In genomic region chr15:38531509-38531908, GRCh38 we compare ENCODE assay signal across 15 cellular contexts. TPM values are rescaled to one million over a fixed set of nuclear protein-coding genes. Genes with fewer than 3 reads are reported as not detected.
DNase-seq lines count a peak whose midpoint lies in the region; ATAC-seq, FAIRE-seq and TF ChIP-seq lines count a peak whose summit lies in the region.
"Had no signal": no experiment of that assay in that cellular context is flagged by ENCODE, and none has a peak within 500 bp of the region (broad histone marks: within the 10 kb centered on the region; RNA-seq: fewer than 3 reads in every experiment).

No MANE protein-coding gene starts in this region.

- TF ChIP-seq POLR2A in H54 (IDR thresholded peaks at IDR 0.05; ENCODE audit: low read depth, low read length), result no peak

- peaks cover 4% of the 10 kb centered on the region for H3K4me1 ChIP-seq in foreskin keratinocyte
- H3K4me1 ChIP-seq in MM.1S (ENCODE audit: low read length), result no peaks in the 10 kb centered on the region
- no peaks in the 10 kb centered on the region for H3K4me1 ChIP-seq in psoas muscle

- H3K27ac Mint-ChIP-seq in activated T-helper 1 cell treated with anti-CD3 and anti-CD28 coated beads, Interleukin-12 subunit alpha, Interleukin-12 subunit beta, Interleukin-2, Interleukin-4 antibody, amounts not matched to agents 30 ng/mL and 10 ng/mL and 1 ng/mL, durations not matched to agents 14 hours and 24 hours and 36 hours, result peak overlapping the region; percentile 10

- H3K27ac ChIP-seq in foreskin keratinocyte (no peak overlapping the region), MM.1S (ENCODE audit: low read length) (no peak overlapping the region), psoas muscle (no peak overlapping the region)
- H3K27ac ChIP-seq: C4-2B, coronary artery had no signal

- no peaks in the 10 kb centered on the region for H3K9me3 ChIP-seq in MM.1S (replicated peaks; ENCODE audit: insufficient read depth, low read length)
- no peaks in the 10 kb centered on the region for H3K9me3 ChIP-seq in psoas muscle

- no peaks in the 10 kb centered on the region for H3K36me3 ChIP-seq in MM.1S (replicated peaks; ENCODE audit: insufficient read depth, low read length)
- no peaks in the 10 kb centered on the region for H3K36me3 ChIP-seq in psoas muscle (ENCODE audit: insufficient read depth in 1 of 2, low read depth in 1 of 2)

- no peaks in the 10 kb centered on the region for H3K27me3 Mint-ChIP-seq in activated T-helper 1 cell treated with anti-CD3 and anti-CD28 coated beads, Interleukin-12 subunit alpha, Interleukin-12 subunit beta, Interleukin-2, Interleukin-4 antibody, amounts not matched to agents 30 ng/mL and 10 ng/mL and 1 ng/mL, durations not matched to agents 14 hours and 24 hours and 36 hours (ENCODE audit: insufficient read depth)

- TF ChIP-seq CTCF in foreskin keratinocyte (conservative IDR thresholded peaks at IDR 0.05) (no peak), MM.1S (IDR thresholded peaks at IDR 0.05; ENCODE audit: low read length) (no peak), psoas muscle (IDR thresholded peaks at IDR 0.05) (no peak)

- H3K36me3 Mint-ChIP-seq in activated T-helper 1 cell treated with anti-CD3 and anti-CD28 coated beads, Interleukin-12 subunit alpha, Interleukin-12 subunit beta, Interleukin-2, Interleukin-4 antibody, amounts not matched to agents 30 ng/mL and 10 ng/mL and 1 ng/mL, durations not matched to agents 14 hours and 24 hours and 36 hours (ENCODE audit: low read depth), result peaks cover 72% of the 10 kb centered on the region

- H3F3A ChIP-seq in MM.1S (ENCODE audit: insufficient read depth, low read length), result no peaks in the 10 kb centered on the region

- H3K9ac ChIP-seq in MM.1S (ENCODE audit: low read length), result no peak overlapping the region

- intact Hi-C loops in activated T-helper 1 cell treated with anti-CD3 and anti-CD28 coated beads, Interleukin-12 subunit alpha, Interleukin-12 subunit beta, Interleukin-2, Interleukin-4 antibody, amounts not matched to agents 30 ng/mL and 10 ng/mL and 1 ng/mL, durations not matched to agents 14 hours and 24 hours and 36 hours (cut with micrococcal nuclease), result no loop called here
- intact Hi-C loops in psoas muscle (cut with DNase I), result no loop called here

- no peak overlapping the region for H3K4me3 Mint-ChIP-seq in activated T-helper 1 cell treated with anti-CD3 and anti-CD28 coated beads, Interleukin-12 subunit alpha, Interleukin-12 subunit beta, Interleukin-2, Interleukin-4 antibody, amounts not matched to agents 30 ng/mL and 10 ng/mL and 1 ng/mL, durations not matched to agents 14 hours and 24 hours and 36 hours

- H3K4me3 ChIP-seq in MM.1S (ENCODE audit: low read length) (no peak overlapping the region), psoas muscle (no peak overlapping the region)
- H3K4me3 ChIP-seq: coronary artery, skin epidermis had no signal

- H3K27me3 ChIP-seq in foreskin keratinocyte (peaks cover 8% of the 10 kb centered on the region), MM.1S (replicated peaks; ENCODE audit: insufficient read depth, low read length) (no peaks in the 10 kb centered on the region), psoas muscle (ENCODE audit: insufficient read depth in 3 of 3, low read length in 2 of 3) (no peaks in the 10 kb centered on the region)

- H3K9me2 ChIP-seq in MM.1S (replicated peaks; ENCODE audit: insufficient read depth, low read length), result no peaks in the 10 kb centered on the region

- no peaks in the 10 kb centered on the region for H3K9me3 Mint-ChIP-seq in activated T-helper 1 cell treated with anti-CD3 and anti-CD28 coated beads, Interleukin-12 subunit alpha, Interleukin-12 subunit beta, Interleukin-2, Interleukin-4 antibody, amounts not matched to agents 30 ng/mL and 10 ng/mL and 1 ng/mL, durations not matched to agents 14 hours and 24 hours and 36 hours

- ATAC-seq in foreskin keratinocyte, result peak; percentile 95
- ATAC-seq in HG03354 (IDR thresholded peaks at IDR 0.05; ENCODE audit: poor library complexity, severe bottlenecking, unreplicated experiment), result no peak
- ATAC-seq in psoas muscle, result no peak
- ATAC-seq: left lobe of liver had no signal

- peak; percentile 81 for DNase-seq in A172 (ENCODE audit: low spot score)
- peak; percentile 35 for DNase-seq in H54 (ENCODE audit: insufficient read length, low spot score)
- DNase-seq in activated T-helper 1 cell treated with anti-CD3 and anti-CD28 coated beads, Interleukin-12 subunit alpha, Interleukin-12 subunit beta, Interleukin-2, Interleukin-4 antibody, amounts not matched to agents 30 ng/mL and 10 ng/mL and 1 ng/mL, durations not matched to agents 14 hours and 24 hours and 36 hours (ENCODE audit: low spot score), result no peak
- DNase-seq in foreskin keratinocyte, result peak; percentile 33 to 72
- no peak for DNase-seq in MM.1S
- DNase-seq in psoas muscle, result no peak
- no peak for DNase-seq in NCI-H1092 treated with DMSO at 0.1 percent for 48 hours (lab: John Stamatoyannopoulos, UW)
- DNase-seq: activated CD4-positive, alpha-beta T cell treated with anti-CD3 and anti-CD28 coated beads for 1 hour; NK-92 treated with Interleukin-12 subunit alpha and Interleukin-12 subunit beta, amount 100 ng/mL, for 24 hours had no signal

- FAIRE-seq in H54 (lab: Jason Lieb, UNC), result peak; percentile 96
- FAIRE-seq: GM18507 had no signal

- 47 to 56% (median 54%) methylated on average over 4 of the region's 4 CpGs for WGBS in psoas muscle, 3 donors

- peaks cover 93% of the 10 kb centered on the region for H3K4me1 Mint-ChIP-seq in activated T-helper 1 cell treated with anti-CD3 and anti-CD28 coated beads, Interleukin-12 subunit alpha, Interleukin-12 subunit beta, Interleukin-2, Interleukin-4 antibody, amounts not matched to agents 30 ng/mL and 10 ng/mL and 1 ng/mL, durations not matched to agents 14 hours and 24 hours and 36 hours (ENCODE audit: low read depth)

- H3K4me2 ChIP-seq in MM.1S (ENCODE audit: low read depth, low read length), result no peak overlapping the region

- H2AFZ ChIP-seq in MM.1S (ENCODE audit: low read length), result no peak overlapping the region

- no peaks in the 10 kb centered on the region for H3K79me2 ChIP-seq in MM.1S (ENCODE audit: low read length)

- H4K20me1 ChIP-seq in MM.1S (ENCODE audit: insufficient read depth, low read length), result no peaks in the 10 kb centered on the region

RNA-seq across cellular contexts. Expression of gene RASGRP1, which starts 33.1 kb away (rescaled TPM):
- 1.5 and 1.6 TPM in 2 replicates for total RNA-seq in A172 (2014; rRNA removed; shearing (Covaris generic))
- 106 and 110 TPM in 2 replicates for total RNA-seq in activated T-helper 1 cell treated with anti-CD3 and anti-CD28 coated beads, Interleukin-12 subunit alpha, Interleukin-12 subunit beta, Interleukin-2, Interleukin-4 antibody, amounts not matched to agents 30 ng/mL and 10 ng/mL and 1 ng/mL, durations not matched to agents 14 hours and 24 hours and 36 hours
- total RNA-seq in foreskin keratinocyte (not detected in 2 replicates), psoas muscle (under 1 TPM; 0.10 to 0.27 (median 0.22) TPM)
- polyA plus RNA-seq in foreskin keratinocyte (not detected in 2 replicates), psoas muscle (under 1 TPM in 2 of 3 donors, not detected in 1; 0.01 to 0.03 TPM)

Comparison
In these comparisons a context has a peak if more than half of its experiments do, and no peak if none do; other contexts are left out.
1. DNase-seq: peak in A172 (single experiment), H54 (single experiment) and foreskin keratinocyte (2 of 2); none in activated T-helper 1 cell treated with anti-CD3 and anti-CD28 coated beads, Interleukin-12 subunit alpha, Interleukin-12 subunit beta, Interleukin-2, Interleukin-4 antibody, amounts not matched to agents 30 ng/mL and 10 ng/mL and 1 ng/mL, durations not matched to agents 14 hours and 24 hours and 36 hours (single experiment), MM.1S (single experiment), psoas muscle (0 of 2) and NCI-H1092 treated with DMSO at 0.1 percent for 48 hours (single experiment).
2. RNA of gene RASGRP1, which starts 33.1 kb away (total RNA-seq): 106 to 110 TPM in activated T-helper 1 cell treated with anti-CD3 and anti-CD28 coated beads, Interleukin-12 subunit alpha, Interleukin-12 subunit beta, Interleukin-2, Interleukin-4 antibody, amounts not matched to agents 30 ng/mL and 10 ng/mL and 1 ng/mL, durations not matched to agents 14 hours and 24 hours and 36 hours; 1.5 to 1.6 TPM in A172, 0.10 to 0.27 TPM in psoas muscle and not detected in foreskin keratinocyte; every median in the first group is over 10 times any median in the second.